1 cellular context compared by ENCODE assay signal in the genomic region with DNA sequence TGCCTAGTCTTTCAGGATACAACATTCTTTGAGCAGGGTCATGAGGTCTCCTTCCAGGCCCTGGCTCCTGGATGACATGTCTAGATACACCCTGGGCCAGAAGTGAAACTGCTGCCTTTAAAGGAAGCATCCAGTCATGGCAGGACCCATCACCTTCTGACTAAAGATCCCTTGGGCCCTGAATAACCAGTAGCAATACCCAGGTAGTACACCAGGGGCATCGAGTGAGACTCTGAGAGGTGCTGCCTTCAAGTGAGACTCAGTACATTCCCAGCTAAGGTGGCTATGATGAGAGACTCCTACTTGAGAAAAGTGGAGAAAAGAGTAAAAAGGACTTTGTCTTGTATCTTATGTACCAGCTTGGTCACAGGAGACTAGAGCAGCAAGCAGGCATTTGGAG.
TF ChIP-seq lines count a peak whose summit lies in the region.

No MANE protein-coding gene starts in this region.

TF ChIP-seq in HepG2, 621 proteins besides CTCF, POLR2A, EP300 and RAD21:
- TF ChIP-seq, protein P1, sequence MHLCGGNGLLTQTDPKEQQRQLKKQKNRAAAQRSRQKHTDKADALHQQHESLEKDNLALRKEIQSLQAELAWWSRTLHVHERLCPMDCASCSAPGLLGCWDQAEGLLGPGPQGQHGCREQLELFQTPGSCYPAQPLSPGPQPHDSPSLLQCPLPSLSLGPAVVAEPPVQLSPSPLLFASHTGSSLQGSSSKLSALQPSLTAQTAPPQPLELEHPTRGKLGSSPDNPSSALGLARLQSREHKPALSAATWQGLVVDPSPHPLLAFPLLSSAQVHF (CRISPR knock-in tag; IDR thresholded peaks at IDR 0.05), result no peak
- TF ChIP-seq, protein P2, sequence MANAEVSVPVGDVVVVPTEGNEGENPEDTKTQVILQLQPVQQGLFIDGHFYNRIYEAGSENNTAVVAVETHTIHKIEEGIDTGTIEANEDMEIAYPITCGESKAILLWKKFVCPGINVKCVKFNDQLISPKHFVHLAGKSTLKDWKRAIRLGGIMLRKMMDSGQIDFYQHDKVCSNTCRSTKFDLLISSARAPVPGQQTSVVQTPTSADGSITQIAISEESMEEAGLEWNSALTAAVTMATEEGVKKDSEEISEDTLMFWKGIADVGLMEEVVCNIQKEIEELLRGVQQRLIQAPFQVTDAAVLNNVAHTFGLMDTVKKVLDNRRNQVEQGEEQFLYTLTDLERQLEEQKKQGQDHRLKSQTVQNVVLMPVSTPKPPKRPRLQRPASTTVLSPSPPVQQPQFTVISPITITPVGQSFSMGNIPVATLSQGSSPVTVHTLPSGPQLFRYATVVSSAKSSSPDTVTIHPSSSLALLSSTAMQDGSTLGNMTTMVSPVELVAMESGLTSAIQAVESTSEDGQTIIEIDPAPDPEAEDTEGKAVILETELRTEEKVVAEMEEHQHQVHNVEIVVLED (CRISPR knock-in tag; IDR thresholded peaks at IDR 0.05; ENCODE audit: borderline replicate concordance), result no peak
- no peak for TF ChIP-seq KMT2B (CRISPR knock-in tag; IDR thresholded peaks at IDR 0.05)
- TF ChIP-seq, protein P3, sequence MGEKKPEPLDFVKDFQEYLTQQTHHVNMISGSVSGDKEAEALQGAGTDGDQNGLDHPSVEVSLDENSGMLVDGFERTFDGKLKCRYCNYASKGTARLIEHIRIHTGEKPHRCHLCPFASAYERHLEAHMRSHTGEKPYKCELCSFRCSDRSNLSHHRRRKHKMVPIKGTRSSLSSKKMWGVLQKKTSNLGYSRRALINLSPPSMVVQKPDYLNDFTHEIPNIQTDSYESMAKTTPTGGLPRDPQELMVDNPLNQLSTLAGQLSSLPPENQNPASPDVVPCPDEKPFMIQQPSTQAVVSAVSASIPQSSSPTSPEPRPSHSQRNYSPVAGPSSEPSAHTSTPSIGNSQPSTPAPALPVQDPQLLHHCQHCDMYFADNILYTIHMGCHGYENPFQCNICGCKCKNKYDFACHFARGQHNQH (CRISPR knock-in tag; IDR thresholded peaks at IDR 0.05), result no peak
